19 cellular contexts compared by ENCODE assay signal in the genomic region with DNA sequence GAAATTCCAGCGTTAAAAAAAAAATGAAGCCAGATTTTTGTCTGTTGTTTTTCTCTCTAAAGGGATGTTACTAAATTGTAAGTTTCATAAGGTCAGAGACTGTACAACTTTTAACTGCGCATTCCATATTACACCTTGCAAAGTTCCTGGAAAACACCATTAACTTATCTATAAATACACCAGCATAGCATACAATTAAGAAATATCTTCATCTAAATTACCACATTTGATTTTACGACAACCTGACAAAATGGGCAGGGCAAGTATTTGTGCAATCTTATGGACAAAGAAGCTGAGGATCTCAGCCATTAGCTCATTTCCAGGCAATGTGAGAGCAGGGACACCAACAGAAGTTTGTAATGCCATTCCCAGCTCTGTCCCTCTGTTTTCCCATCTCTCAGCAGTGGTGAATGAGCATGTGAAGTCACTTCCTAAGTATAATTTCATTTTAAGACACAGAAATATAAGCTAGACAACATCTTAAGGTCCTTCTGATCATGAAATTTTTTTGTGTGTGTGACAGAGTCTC. TPM values are rescaled to one million over a fixed set of nuclear protein-coding genes. Genes with fewer than 3 reads are reported as not detected.
"Had no signal": no experiment of that assay in that cellular context is flagged by ENCODE, and none has a peak within 500 bp of the region (broad histone marks: within the 10 kb centered on the region; RNA-seq: fewer than 3 reads in every experiment).

No MANE protein-coding gene starts in this region.

- H3K27me3 Mint-ChIP-seq: activated CD8-positive, alpha-beta T cell treated with anti-CD3 and anti-CD28 coated beads for 36 hours; progenitor cell of endocrine pancreas; type B pancreatic cell had no signal

- H3K4me3 Mint-ChIP-seq: activated CD8-positive, alpha-beta T cell treated with anti-CD3 and anti-CD28 coated beads for 36 hours; activated T-cell treated with anti-CD3 and anti-CD28 coated beads, Interleukin-2, amount 50 U/mL, for 4 hours; nephron progenitor cell; type B pancreatic cell had no signal

- H3K4me3 ChIP-seq: esophagus squamous epithelium, right atrium auricular region, smooth muscle cell had no signal

- H3K9me3 Mint-ChIP-seq: activated CD8-positive, alpha-beta T cell treated with anti-CD3 and anti-CD28 coated beads for 36 hours; activated T-cell treated with anti-CD3 and anti-CD28 coated beads, Interleukin-2, amount 50 U/mL, for 4 hours had no signal

- H3K9me3 ChIP-seq: esophagus squamous epithelium, right atrium auricular region had no signal

- H3K4me1 Mint-ChIP-seq: nephron progenitor cell had no signal

- H3K36me3 ChIP-seq: esophagus squamous epithelium, right atrium auricular region had no signal

- DNase-seq: activated CD4-positive, alpha-beta T cell treated with anti-CD3 and anti-CD28 coated beads for 4 hours; activated CD8-positive, alpha-beta T cell treated with anti-CD3 and anti-CD28 coated beads for 36 hours; activated effector memory CD4-positive, alpha-beta T cell treated with Interleukin-2 at 50 U/mL for 16 hours; activated naive CD4-positive, alpha-beta T cell treated with anti-CD3 and anti-CD28 coated beads, Interleukin-2, amount 50 U/mL, for 16 hours; activated T-cell treated with anti-CD3 and anti-CD28 coated beads, Interleukin-2, amount 50 U/mL, for 4 hours; amygdala; esophagus squamous epithelium; foreskin keratinocyte; kidney glomerular epithelial cell; nephron progenitor cell; occipital lobe; stimulated activated naive CD8-positive, alpha-beta T cell treated with anti-CD3 and anti-CD28 coated beads, Interleukin-15, Interleukin-2, amounts not matched to agents 100 U/mL and 50 U/mL, for 24 hours; T-helper 2 cell had no signal

- H3K27ac ChIP-seq: esophagus squamous epithelium, foreskin keratinocyte, right atrium auricular region had no signal

- H3K27me3 ChIP-seq: esophagus squamous epithelium, foreskin keratinocyte, right atrium auricular region had no signal

- H3K4me1 ChIP-seq: esophagus squamous epithelium, foreskin keratinocyte, right atrium auricular region had no signal

- H3K36me3 Mint-ChIP-seq: type B pancreatic cell had no signal

- H3K27ac Mint-ChIP-seq: activated CD8-positive, alpha-beta T cell treated with anti-CD3 and anti-CD28 coated beads for 36 hours; nephron progenitor cell; progenitor cell of endocrine pancreas; type B pancreatic cell had no signal

- ATAC-seq: activated CD8-positive, alpha-beta T cell treated with anti-CD3 and anti-CD28 coated beads for 36 hours; activated T-cell treated with anti-CD3 and anti-CD28 coated beads, Interleukin-2, amount 50 U/mL, for 4 hours; foreskin keratinocyte; stimulated activated naive CD8-positive, alpha-beta T cell treated with anti-CD3 and anti-CD28 coated beads, Interleukin-15, Interleukin-2, amounts not matched to agents 100 U/mL and 50 U/mL, for 24 hours had no signal

RNA-seq across cellular contexts. Expression of a gene that starts 12.9 kb away (rescaled TPM):
- total RNA-seq: activated CD8-positive, alpha-beta T cell treated with anti-CD3 and anti-CD28 coated beads for 36 hours; cerebellum; foreskin keratinocyte; occipital lobe; progenitor cell of endocrine pancreas; right atrium auricular region; smooth muscle cell had no signal
- polyA plus RNA-seq: foreskin keratinocyte, liver, smooth muscle cell had no signal
